24 cellular contexts compared by ENCODE assay signal in genomic region chr14:33363687-33364086, GRCh38.
A peak's percentile ranks its signal among the peaks of the same experiment; 100 is the strongest.
DNase-seq lines count a peak whose midpoint lies in the region; ATAC-seq and TF ChIP-seq lines count a peak whose summit lies in the region.
"Had no signal": no experiment of that assay in that cellular context is flagged by ENCODE, and none has a peak within 500 bp of the region (broad histone marks: within the 10 kb centered on the region; RNA-seq: fewer than 3 reads in every experiment).

No MANE protein-coding gene starts in this region.

- 71% methylated on average over 3 of the region's 3 CpGs for WGBS in SK-N-SH (ENCODE audit: low lambda C conversion rate)

- H3K4me1 ChIP-seq in SK-N-SH (ENCODE audit: control insufficient read depth in 1 of 2, insufficient read depth in 2 of 2, low read depth in 1 of 2, low read length in 1 of 2): no peaks in the 10 kb centered on the region; a peak in 2 of 4 replicates
- H3K4me1 ChIP-seq: BLaER1 treated with 17β-estradiol and CSF1 and Interleukin-3, amounts not matched to agents 10 nM and 100 nM had no signal

- ATAC-seq in SK-N-SH treated with all-trans-retinoic acid at 6 μM for 48 hours: peak; percentile 36; the same call in 2 of the 3 replicates
- ATAC-seq in GM21526 (IDR thresholded peaks at IDR 0.05; ENCODE audit: low FRiP score, unreplicated experiment): no peak
- ATAC-seq in GM19023 (IDR thresholded peaks at IDR 0.05; ENCODE audit: unreplicated experiment): no peak
- ATAC-seq in GM21786 (IDR thresholded peaks at IDR 0.05; ENCODE audit: unreplicated experiment): no peak
- ATAC-seq in activated CD4-positive, alpha-beta T cell treated with anti-CD3 and anti-CD28 coated beads for 36 hours: no peak

- CTCF ChIA-PET in SK-N-SH (lab: Yijun Ruan, JAX): no interaction called here
- CTCF ChIA-PET in activated CD4-positive, alpha-beta T cell treated with anti-CD3 and anti-CD28 coated beads for 36 hours (lab: Charles Lee): no interaction called here

- no peaks in the 10 kb centered on the region for H3K9me3 Mint-ChIP-seq in activated CD4-positive, alpha-beta T cell treated with anti-CD3 and anti-CD28 coated beads for 36 hours (ENCODE audit: low read depth)

- H4K20me1 ChIP-seq in SK-N-SH (ENCODE audit: insufficient read depth): no peaks in the 10 kb centered on the region
- H4K20me1 ChIP-seq: BLaER1 treated with 17β-estradiol and CSF1 and Interleukin-3, amounts not matched to agents 10 nM and 100 nM had no signal

- TF ChIP-seq RAD21 in SK-N-SH (IDR thresholded peaks at IDR 0.05; ENCODE audit: low read length): no peak

- H3K4me3 Mint-ChIP-seq in activated CD4-positive, alpha-beta T cell treated with anti-CD3 and anti-CD28 coated beads for 36 hours: no peak overlapping the region
- H3K4me3 Mint-ChIP-seq: CD8-positive, alpha-beta memory T cell had no signal

- no peaks in the 10 kb centered on the region for H3K9me2 ChIP-seq in SK-N-SH

- TF ChIP-seq CTCF in SK-N-SH (IDR thresholded peaks at IDR 0.05): no peak
- no peak for TF ChIP-seq CTCF in brain microvascular endothelial cell (IDR thresholded peaks at IDR 0.05; ENCODE audit: low read depth, low read length, missing control alignments)

- H3K27ac ChIP-seq in SK-N-SH (ENCODE audit: low read depth in 2 of 2, low read length in 1 of 2) (no peak overlapping the region), brain microvascular endothelial cell (no peak overlapping the region)
- H3K27ac ChIP-seq: 22Rv1; BLaER1 treated with 17β-estradiol and CSF1 and Interleukin-3, amounts not matched to agents 10 nM and 100 nM; KMS-11; PC-9 had no signal

- intact Hi-C loops in activated CD4-positive, alpha-beta T cell treated with anti-CD3 and anti-CD28 coated beads for 36 hours (cut with DNase I, micrococcal nuclease): no loop called here

- H2AFZ ChIP-seq in SK-N-SH (ENCODE audit: low read depth): no peak overlapping the region
- H2AFZ ChIP-seq: PC-9 had no signal

- H3K36me3 ChIP-seq in SK-N-SH (replicated peaks in 1 of 2; ENCODE audit: control insufficient read depth in 1 of 2, insufficient read depth in 2 of 2, low read length in 1 of 2) (no peaks in the 10 kb centered on the region), brain microvascular endothelial cell (replicated peaks) (no peaks in the 10 kb centered on the region)
- H3K36me3 ChIP-seq: BLaER1 treated with 17β-estradiol and CSF1 and Interleukin-3, amounts not matched to agents 10 nM and 100 nM had no signal

- no peaks in the 10 kb centered on the region for H3K4me1 Mint-ChIP-seq in activated CD4-positive, alpha-beta T cell treated with anti-CD3 and anti-CD28 coated beads for 36 hours
- H3K4me1 Mint-ChIP-seq: CD8-positive, alpha-beta memory T cell had no signal

- H3K9me3 ChIP-seq in SK-N-SH: no peaks in the 10 kb centered on the region
- H3K9me3 ChIP-seq: BLaER1 treated with 17β-estradiol and CSF1 and Interleukin-3, amounts not matched to agents 10 nM and 100 nM had no signal

- no peak overlapping the region for H3K4me2 ChIP-seq in SK-N-SH
- H3K4me2 ChIP-seq: BLaER1 treated with 17β-estradiol and CSF1 and Interleukin-3, amounts not matched to agents 10 nM and 100 nM; KMS-11; PC-9 had no signal

- H3K36me3 Mint-ChIP-seq in activated CD4-positive, alpha-beta T cell treated with anti-CD3 and anti-CD28 coated beads for 36 hours (ENCODE audit: low read depth): no peaks in the 10 kb centered on the region
- H3K36me3 Mint-ChIP-seq: CD8-positive, alpha-beta memory T cell had no signal

- in situ Hi-C loops in brain microvascular endothelial cell (cut with HindIII; ENCODE audit: low pct_ligation_motif_present, low sequenced_read_pairs): no loop called here

- H3K27ac Mint-ChIP-seq in activated CD4-positive, alpha-beta T cell treated with anti-CD3 and anti-CD28 coated beads for 36 hours: no peak overlapping the region

- DNase-seq in SK-N-SH (no peak), brain microvascular endothelial cell (peak; percentile 47), iris pigment epithelial cell (ENCODE audit: low read depth) (peak; percentile 88)
- DNase-seq in activated CD4-positive, alpha-beta T cell treated with anti-CD3 and anti-CD28 coated beads for 36 hours: no peak
- DNase-seq: ACHN; Calu3; CD8-positive, alpha-beta memory T cell; DMS153; IMR-90; NCI-H1105; NCI-H146; NCI-H2029; NCI-H226; NCI-H510A treated with DMSO at 0.1 percent for 48 hours; NCI-H748 treated with DMSO at 0.1 percent for 48 hours; PC-9; RPMI8226 had no signal

- POLR2A ChIA-PET in SK-N-SH (lab: Yijun Ruan, JAX): no interaction called here
- POLR2A ChIA-PET in activated CD4-positive, alpha-beta T cell treated with anti-CD3 and anti-CD28 coated beads for 36 hours (lab: Charles Lee): no interaction called here

- no peak overlapping the region for H3K4me3 ChIP-seq in SK-N-SH (ENCODE audit: low read depth in 2 of 2, low read length in 1 of 2)
- no peak overlapping the region for H3K4me3 ChIP-seq in brain microvascular endothelial cell (ENCODE audit: low read depth, low read length)
- H3K4me3 ChIP-seq: BLaER1 treated with 17β-estradiol and CSF1 and Interleukin-3, amounts not matched to agents 10 nM and 100 nM; PC-9 had no signal

- H3K79me2 ChIP-seq in SK-N-SH (ENCODE audit: insufficient read depth): no peaks in the 10 kb centered on the region

- no peak overlapping the region for H3K9ac ChIP-seq in SK-N-SH
- H3K9ac ChIP-seq: BLaER1 treated with 17β-estradiol and CSF1 and Interleukin-3, amounts not matched to agents 10 nM and 100 nM; KMS-11 had no signal

- H3K27me3 Mint-ChIP-seq in activated CD4-positive, alpha-beta T cell treated with anti-CD3 and anti-CD28 coated beads for 36 hours: no peaks in the 10 kb centered on the region
- H3K27me3 Mint-ChIP-seq: CD8-positive, alpha-beta memory T cell had no signal

- no peak for TF ChIP-seq EP300 in SK-N-SH (IDR thresholded peaks at IDR 0.05; ENCODE audit: borderline replicate concordance in 1 of 2, low read depth in 1 of 2, low read length in 1 of 2)

- H3K27me3 ChIP-seq in SK-N-SH (ENCODE audit: insufficient read depth): no peaks in the 10 kb centered on the region
- H3K27me3 ChIP-seq in brain microvascular endothelial cell (replicated peaks): no peaks in the 10 kb centered on the region
- H3K27me3 ChIP-seq: BLaER1 treated with 17β-estradiol and CSF1 and Interleukin-3, amounts not matched to agents 10 nM and 100 nM had no signal

- H3F3A ChIP-seq in SK-N-SH (replicated peaks; ENCODE audit: insufficient read depth): no peaks in the 10 kb centered on the region

TF ChIP-seq in SK-N-SH treated with all-trans-retinoic acid at 6 μM for 48 hours, 23 proteins besides CTCF, POLR2A, EP300 and RAD21 (continues in another document):
- TF ChIP-seq TSHZ2 (CRISPR knock-in tag; IDR thresholded peaks at IDR 0.05) (no peak), OSR1 (CRISPR knock-in tag; IDR thresholded peaks at IDR 0.05) (no peak), BACH2 (CRISPR knock-in tag; IDR thresholded peaks at IDR 0.05; ENCODE audit: borderline replicate concordance) (no peak), ZNF565 (CRISPR knock-in tag; conservative IDR thresholded peaks at IDR 0.05; ENCODE audit: low read depth) (no peak)

TF ChIP-seq in SK-N-SH, 30 proteins besides CTCF, POLR2A, EP300 and RAD21 (continues in another document):
- TF ChIP-seq FOSL2 (IDR thresholded peaks at IDR 0.05; ENCODE audit: borderline replicate concordance, low read depth) (no peak), REST (IDR thresholded peaks at IDR 0.05; ENCODE audit: low read depth, low read length) (no peak), EZH2phosphoT487 (IDR thresholded peaks at IDR 0.05; ENCODE audit: borderline replicate concordance, low read depth) (no peak), CHD2 (IDR thresholded peaks at IDR 0.05; ENCODE audit: low read length, partially characterized antibody) (no peak), YY1 (IDR thresholded peaks at IDR 0.05; ENCODE audit: low read depth) (no peak)
- TF ChIP-seq, protein P1, sequence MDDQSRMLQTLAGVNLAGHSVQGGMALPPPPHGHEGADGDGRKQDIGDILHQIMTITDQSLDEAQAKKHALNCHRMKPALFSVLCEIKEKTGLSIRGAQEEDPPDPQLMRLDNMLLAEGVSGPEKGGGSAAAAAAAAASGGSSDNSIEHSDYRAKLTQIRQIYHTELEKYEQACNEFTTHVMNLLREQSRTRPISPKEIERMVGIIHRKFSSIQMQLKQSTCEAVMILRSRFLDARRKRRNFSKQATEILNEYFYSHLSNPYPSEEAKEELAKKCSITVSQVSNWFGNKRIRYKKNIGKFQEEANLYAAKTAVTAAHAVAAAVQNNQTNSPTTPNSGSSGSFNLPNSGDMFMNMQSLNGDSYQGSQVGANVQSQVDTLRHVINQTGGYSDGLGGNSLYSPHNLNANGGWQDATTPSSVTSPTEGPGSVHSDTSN (IDR thresholded peaks at IDR 0.05): no peak

Comparison
In these comparisons a context has a peak if more than half of its experiments do, and no peak if none do; other contexts are left out.
1. DNase-seq: peak in brain microvascular endothelial cell (single experiment) and iris pigment epithelial cell (single experiment); none in SK-N-SH (single experiment) and activated CD4-positive, alpha-beta T cell treated with anti-CD3 and anti-CD28 coated beads for 36 hours (single experiment).